ENCODE assay signal across 23 cellular contexts in genomic region chr2:45433363-45433762, GRCh38.
"Had no signal": no experiment of that assay in that cellular context is flagged by ENCODE, and none has a peak within 500 bp of the region (broad histone marks: within the 10 kb centered on the region; RNA-seq: fewer than 3 reads in every experiment).

No MANE protein-coding gene starts in this region.

- H3K4me3 Mint-ChIP-seq: dendritic cell treated with granulocyte-macrophage colony-stimulating factor and Interleukin-4, amounts not matched to agents 40 ng/mL and 50 ng/mL, for 4 days; nephron progenitor cell; stimulated activated naive CD8-positive, alpha-beta T cell treated with anti-CD3 and anti-CD28 coated beads, Interleukin-15, Interleukin-2, amounts not matched to agents 100 ng/mL and 50 ng/mL, for 24 hours had no signal

- H3K27ac ChIP-seq: esophagus squamous epithelium, lower lobe of right lung, skin epidermis, tibial nerve, WERI-Rb-1 had no signal

- H3K27me3 Mint-ChIP-seq: dendritic cell treated with granulocyte-macrophage colony-stimulating factor and Interleukin-4, amounts not matched to agents 40 ng/mL and 50 ng/mL, for 4 days; progenitor cell of endocrine pancreas; stimulated activated naive CD8-positive, alpha-beta T cell treated with anti-CD3 and anti-CD28 coated beads, Interleukin-15, Interleukin-2, amounts not matched to agents 100 ng/mL and 50 ng/mL, for 24 hours had no signal

- DNase-seq: activated CD4-positive, alpha-beta T cell treated with anti-CD3 and anti-CD28 coated beads for 1 hour; activated CD8-positive, alpha-beta memory T cell treated with anti-CD3 and anti-CD28 coated beads for 24 hours; activated CD8-positive, alpha-beta memory T cell treated with anti-CD3 and anti-CD28 coated beads, Interleukin-2, amount 50 U/mL, for 48 hours; activated effector memory CD4-positive, alpha-beta T cell treated with Interleukin-2 at 50 U/mL for 16 hours; activated naive CD4-positive, alpha-beta T cell treated with anti-CD3 and anti-CD28 coated beads, Interleukin-2, amount 50 U/mL, for 16 hours; activated T-cell treated with anti-CD3 and anti-CD28 coated beads, Interleukin-2, amount 50 U/mL, for 48 hours; aorta; cerebellar nuclear complex; effector CD8-positive, alpha-beta T cell; esophagus squamous epithelium; islet precursor cell; left colon; lower lobe of right lung; nephron progenitor cell; occipital lobe; right cardiac atrium; stimulated activated CD4-positive, alpha-beta T cell treated with anti-CD3 and anti-CD28 coated beads, Interleukin-2, amount 100 ng/mL, for 48 hours; WERI-Rb-1 had no signal

- H3K27ac Mint-ChIP-seq: dendritic cell treated with granulocyte-macrophage colony-stimulating factor and Interleukin-4, amounts not matched to agents 40 ng/mL and 50 ng/mL, for 4 days; progenitor cell of endocrine pancreas; stimulated activated naive CD8-positive, alpha-beta T cell treated with anti-CD3 and anti-CD28 coated beads, Interleukin-15, Interleukin-2, amounts not matched to agents 100 ng/mL and 50 ng/mL, for 24 hours had no signal

- ATAC-seq: left colon, lower lobe of right lung, right cardiac atrium had no signal

- H3K36me3 ChIP-seq: esophagus squamous epithelium, lower lobe of right lung, tibial nerve, WERI-Rb-1 had no signal

- H3K27me3 ChIP-seq: esophagus squamous epithelium, tibial nerve had no signal

- H3K4me1 ChIP-seq: esophagus squamous epithelium had no signal

- H3K9me3 ChIP-seq: esophagus squamous epithelium, tibial nerve had no signal

- H3K4me3 ChIP-seq: esophagus squamous epithelium, lower lobe of right lung, skin epidermis, tibial nerve had no signal
